ENCODE assay signal across 15 cellular contexts in genomic region chr19:1845642-1846041, GRCh38. TPM values are rescaled to one million over a fixed set of nuclear protein-coding genes. Genes with fewer than 3 reads are reported as not detected.
DNase-seq lines count a peak whose midpoint lies in the region; ATAC-seq, FAIRE-seq and TF ChIP-seq lines count a peak whose summit lies in the region.
"Had no signal": no experiment of that assay in that cellular context is flagged by ENCODE, and none has a peak within 500 bp of the region (broad histone marks: within the 10 kb centered on the region; RNA-seq: fewer than 3 reads in every experiment).

No MANE protein-coding gene starts in this region.

- H3K27ac ChIP-seq in kidney (ENCODE audit: low read depth in 2 of 2, low read length in 2 of 2) (no peak overlapping the region), gastrocnemius medialis (peak overlapping the region in 2 of 4 donors; percentile 25 to 30)
- H3K27ac ChIP-seq: gastroesophageal sphincter, ovary, VCaP had no signal

- H3K4me1 ChIP-seq in kidney (ENCODE audit: control insufficient read depth in 1 of 2, insufficient read depth in 1 of 2, low read depth in 1 of 2, low read length in 2 of 2) (peaks cover 12 to 45% of the 10 kb centered on the region in 2 donors), gastrocnemius medialis (peaks cover 42 to 67% of the 10 kb centered on the region in 2 donors)

- FAIRE-seq in kidney (lab: Jason Lieb, UNC): no peak

- H3K4me1 Mint-ChIP-seq in activated T-cell treated with anti-CD3 and anti-CD28 coated beads, Interleukin-2, amount 50 U/mL, for 72 hours (ENCODE audit: low read depth): peaks cover 68% of the 10 kb centered on the region
- H3K4me1 Mint-ChIP-seq in activated CD8-positive, alpha-beta T cell treated with anti-CD3 and anti-CD28 coated beads for 36 hours (ENCODE audit: low read depth): peaks cover 57% of the 10 kb centered on the region

- in situ Hi-C loops in gastrocnemius medialis (cut with MboI; ENCODE audit: low sequenced_read_pairs in 4 of 4): no loop called here

- POLR2A ChIA-PET in activated CD8-positive, alpha-beta T cell treated with anti-CD3 and anti-CD28 coated beads for 36 hours (lab: Charles Lee): interaction anchor here (1.4 to 2.2 kb wide), 3 partner anchors 8 to 24 kb away, joined by 3 to 16 read pairs (median 4); no protein-coding TSS in a partner anchor

- intact Hi-C loops in activated CD8-positive, alpha-beta T cell treated with anti-CD3 and anti-CD28 coated beads for 36 hours (cut with micrococcal nuclease): no loop called here
- intact Hi-C loops in kidney (cut with DNase I) (no loop called here), gastrocnemius medialis (cut with DNase I; ENCODE audit: low total_unique reads) (no loop called here)

- no peaks in the 10 kb centered on the region for H3K36me3 ChIP-seq in kidney (ENCODE audit: control insufficient read depth in 1 of 2, insufficient read depth in 2 of 2, low read length in 2 of 2)
- H3K36me3 ChIP-seq in gastrocnemius medialis: no peaks in the 10 kb centered on the region
- H3K36me3 ChIP-seq: ovary had no signal

- no peak for TF ChIP-seq POLR2A in gastrocnemius medialis (IDR thresholded peaks at IDR 0.05)

- no peaks in the 10 kb centered on the region for H3K27me3 Mint-ChIP-seq in activated T-cell treated with anti-CD3 and anti-CD28 coated beads, Interleukin-2, amount 50 U/mL, for 72 hours (ENCODE audit: low read depth)
- no peaks in the 10 kb centered on the region for H3K27me3 Mint-ChIP-seq in activated CD8-positive, alpha-beta T cell treated with anti-CD3 and anti-CD28 coated beads for 36 hours

- H3K9me3 Mint-ChIP-seq in activated T-cell treated with anti-CD3 and anti-CD28 coated beads, Interleukin-2, amount 50 U/mL, for 72 hours: no peaks in the 10 kb centered on the region
- H3K9me3 Mint-ChIP-seq in activated CD8-positive, alpha-beta T cell treated with anti-CD3 and anti-CD28 coated beads for 36 hours: no peaks in the 10 kb centered on the region
- H3K9me3 Mint-ChIP-seq: H9 had no signal

- peaks cover 0 to 5% of the 10 kb centered on the region in 2 donors for H3K36me3 Mint-ChIP-seq in activated T-cell treated with anti-CD3 and anti-CD28 coated beads, Interleukin-2, amount 50 U/mL, for 72 hours (ENCODE audit: insufficient read depth in 2 of 2)
- H3K36me3 Mint-ChIP-seq in activated CD8-positive, alpha-beta T cell treated with anti-CD3 and anti-CD28 coated beads for 36 hours (ENCODE audit: low read depth): peaks cover 6% of the 10 kb centered on the region

- CTCF ChIA-PET in activated CD8-positive, alpha-beta T cell treated with anti-CD3 and anti-CD28 coated beads for 36 hours (lab: Charles Lee): interaction anchor here (1.2 to 2.7 kb wide), 3 partner anchors 8 to 20 kb away, joined by 3 to 24 read pairs (median 6); no protein-coding TSS in a partner anchor

- H3K4me3 Mint-ChIP-seq in activated T-cell treated with anti-CD3 and anti-CD28 coated beads, Interleukin-2, amount 50 U/mL, for 72 hours: peak overlapping the region; percentile 88 to 93
- H3K4me3 Mint-ChIP-seq in activated CD8-positive, alpha-beta T cell treated with anti-CD3 and anti-CD28 coated beads for 36 hours: peak overlapping the region; percentile 84

- H3K27me3 ChIP-seq in gastrocnemius medialis: no peaks in the 10 kb centered on the region
- H3K27me3 ChIP-seq: gastroesophageal sphincter, ovary had no signal

- no peak for ATAC-seq in activated T-cell treated with anti-CD3 and anti-CD28 coated beads, Interleukin-2, amount 50 U/mL, for 72 hours (replicated peaks in 1 of 2)
- ATAC-seq in activated CD8-positive, alpha-beta T cell treated with anti-CD3 and anti-CD28 coated beads for 36 hours: no peak
- ATAC-seq in gastrocnemius medialis (no peak), HG03135 (IDR thresholded peaks at IDR 0.05; ENCODE audit: unreplicated experiment) (no peak)
- ATAC-seq: gastroesophageal sphincter had no signal

- no peaks in the 10 kb centered on the region for H3K9me3 ChIP-seq in kidney (ENCODE audit: control insufficient read depth in 1 of 2, low read length in 2 of 2)
- H3K9me3 ChIP-seq in gastrocnemius medialis: no peaks in the 10 kb centered on the region
- H3K9me3 ChIP-seq: gastroesophageal sphincter, ovary had no signal

- DNase-seq in activated T-cell treated with anti-CD3 and anti-CD28 coated beads, Interleukin-2, amount 50 U/mL, for 72 hours: no peak
- no peak for DNase-seq in activated T-cell treated with anti-CD3 and anti-CD28 coated beads, Interleukin-2, amount 50 U/mL, for 1 hour
- DNase-seq in activated CD8-positive, alpha-beta T cell treated with anti-CD3 and anti-CD28 coated beads for 36 hours: no peak
- DNase-seq in kidney (peak; percentile 71), gastrocnemius medialis (no peak), NCI-H1436 (lab: John Stamatoyannopoulos, UW) (no peak), DMS53 treated with DMSO at 0.1 percent for 48 hours (lab: John Stamatoyannopoulos, UW; ENCODE audit: unreplicated experiment) (no peak)
- DNase-seq: GF-D8; H9; midbrain; ovary; stimulated activated naive CD4-positive, alpha-beta T cell treated with Interleukin-2 at 50 U/mL for 16 hours had no signal

- H3K9ac ChIP-seq in kidney (ENCODE audit: low read length in 2 of 2): no peak overlapping the region

- H3K27ac Mint-ChIP-seq in activated T-cell treated with anti-CD3 and anti-CD28 coated beads, Interleukin-2, amount 50 U/mL, for 72 hours: peak overlapping the region; percentile 52
- H3K27ac Mint-ChIP-seq in activated CD8-positive, alpha-beta T cell treated with anti-CD3 and anti-CD28 coated beads for 36 hours: no peak overlapping the region

- TF ChIP-seq CTCF in activated CD8-positive, alpha-beta T cell treated with anti-CD3 and anti-CD28 coated beads for 36 hours (IDR thresholded peaks at IDR 0.05): no peak
- TF ChIP-seq CTCF in kidney (IDR thresholded peaks at IDR 0.05; ENCODE audit: borderline replicate concordance, extremely low read depth, insufficient read depth) (no peak), gastrocnemius medialis (IDR thresholded peaks at IDR 0.05 in 4 of 5, conservative IDR thresholded peaks at IDR 0.05 in 1 of 5) (no peak)

- H3K4me3 ChIP-seq in kidney (ENCODE audit: low read length in 2 of 2): no peak overlapping the region
- peak overlapping the region in 3 of 4 donors; percentile 93 to 100 (median 99) for H3K4me3 ChIP-seq in gastrocnemius medialis
- H3K4me3 ChIP-seq: ovary had no signal

RNA-seq across cellular contexts. Expression of gene REXO1, which starts 2.6 kb away (rescaled TPM):
- total RNA-seq in activated T-cell treated with anti-CD3 and anti-CD28 coated beads, Interleukin-2, amount 50 U/mL, for 72 hours: 10 to 100 TPM; 41.4 to 46.5 TPM
- 10 to 100 TPM; 43.4 to 46.8 TPM for total RNA-seq in activated CD8-positive, alpha-beta T cell treated with anti-CD3 and anti-CD28 coated beads for 36 hours
- total RNA-seq in kidney: 36.8 TPM
- polyA plus RNA-seq in kidney (ENCODE audit: insufficient read depth, low read depth, low replicate concordance): 12.1 TPM
- total RNA-seq in gastrocnemius medialis: 10 to 100 TPM; 10.8 to 28.5 (median 20.5) TPM

RNA-seq across cellular contexts. Expression of gene KLF16, which starts 17.7 kb away (rescaled TPM):
- 10 to 100 TPM; 26.4 to 27.5 TPM for total RNA-seq in activated T-cell treated with anti-CD3 and anti-CD28 coated beads, Interleukin-2, amount 50 U/mL, for 72 hours
- 10 to 100 TPM; 25.6 to 27.7 TPM for total RNA-seq in activated CD8-positive, alpha-beta T cell treated with anti-CD3 and anti-CD28 coated beads for 36 hours
- total RNA-seq in kidney: 22.2 TPM
- 10.4 TPM for polyA plus RNA-seq in kidney (ENCODE audit: insufficient read depth, low read depth, low replicate concordance)
- 1 to 10 TPM in 3 of 4 donors, under 1 TPM in 1; 0.58 to 4.0 (median 1.4) TPM for total RNA-seq in gastrocnemius medialis

RNA-seq across cellular contexts. Expression of gene ATP8B3, which starts 33.6 kb away (rescaled TPM):
- 10 to 100 TPM; 12.1 to 12.8 TPM for total RNA-seq in activated T-cell treated with anti-CD3 and anti-CD28 coated beads, Interleukin-2, amount 50 U/mL, for 72 hours
- 1 to 10 TPM; 5.8 to 8.2 TPM for total RNA-seq in activated CD8-positive, alpha-beta T cell treated with anti-CD3 and anti-CD28 coated beads for 36 hours
- total RNA-seq in kidney: 3.6 TPM
- 0.24 TPM for polyA plus RNA-seq in kidney (ENCODE audit: insufficient read depth, low read depth, low replicate concordance)
- under 1 TPM in 2 of 4 donors, not detected in 2; 0.09 to 0.24 TPM for total RNA-seq in gastrocnemius medialis

RNA-seq across cellular contexts. Expression of gene ABHD17A, which starts 39.7 kb away (rescaled TPM):
- total RNA-seq in activated T-cell treated with anti-CD3 and anti-CD28 coated beads, Interleukin-2, amount 50 U/mL, for 72 hours: 10 to 100 TPM; 84.2 to 92.1 TPM
- total RNA-seq in activated CD8-positive, alpha-beta T cell treated with anti-CD3 and anti-CD28 coated beads for 36 hours: 100 to 1,000 TPM; 112 to 113 TPM
- 63.8 TPM for total RNA-seq in kidney
- polyA plus RNA-seq in kidney (ENCODE audit: insufficient read depth, low read depth, low replicate concordance): 65.1 TPM
- total RNA-seq in gastrocnemius medialis: 10 to 100 TPM; 49.4 to 87.7 (median 70.8) TPM

RNA-seq across cellular contexts. Expression of gene ADAT3, which starts 59.6 kb away (rescaled TPM):
- total RNA-seq in activated T-cell treated with anti-CD3 and anti-CD28 coated beads, Interleukin-2, amount 50 U/mL, for 72 hours: 1 to 10 TPM; 4.2 to 4.5 TPM
- total RNA-seq in activated CD8-positive, alpha-beta T cell treated with anti-CD3 and anti-CD28 coated beads for 36 hours: 1 to 10 TPM; 5.3 to 6.7 TPM
- total RNA-seq in kidney (10.3 TPM), gastrocnemius medialis (1 to 10 TPM; 2.1 to 3.6 (median 3.1) TPM)
- 6.1 TPM for polyA plus RNA-seq in kidney (ENCODE audit: insufficient read depth, low read depth, low replicate concordance)

Comparison
In these comparisons a context has a peak if more than half of its experiments do, and no peak if none do; other contexts are left out.
1. H3K4me3 ChIP-seq: peak in gastrocnemius medialis (3 of 4); none in kidney (0 of 2).